Comparison of ENCODE assay signal across 16 cellular contexts in genomic region chr6:48996461-48997119, GRCh38.
DNase-seq lines count a peak whose midpoint lies in the region; ATAC-seq lines count a peak whose summit lies in the region.
"Had no signal": no experiment of that assay in that cellular context is flagged by ENCODE, and none has a peak within 500 bp of the region (broad histone marks: within the 10 kb centered on the region; RNA-seq: fewer than 3 reads in every experiment).

No MANE protein-coding gene starts in this region.

- peaks cover 10% of the 10 kb centered on the region for H3K4me1 ChIP-seq in adipocyte (ENCODE audit: control insufficient read depth, insufficient read depth, low read length)
- H3K4me1 ChIP-seq: HAP-1 had no signal

- no peak overlapping the region for H3K9ac ChIP-seq in adipocyte (ENCODE audit: low read length)

- H3K9me3 ChIP-seq in adipocyte (ENCODE audit: control insufficient read depth, low read length) = no peaks in the 10 kb centered on the region
- H3K9me3 ChIP-seq: A549, BE2C, HAP-1 had no signal

- DNase-seq in NCI-H69 (lab: John Stamatoyannopoulos, UW) (peak; percentile 11), adipocyte (ENCODE audit: low read depth) (peak; percentile 5), SHP77 (lab: John Stamatoyannopoulos, UW) (no peak), RKO (ENCODE audit: low spot score) (no peak)
- DNase-seq: BE2C; CD4-positive, alpha-beta memory T cell; DMS153; DMS79 treated with DMSO at 0.1 percent for 48 hours; EL; KG1 had no signal

- no peaks in the 10 kb centered on the region for H3K36me3 ChIP-seq in adipocyte (ENCODE audit: control insufficient read depth, insufficient read depth, low read length, severe bottlenecking)
- H3K36me3 ChIP-seq: BE2C, HAP-1 had no signal

- H3K27me3 ChIP-seq in adipocyte (replicated peaks; ENCODE audit: control insufficient read depth, insufficient read depth, low read length) = no peaks in the 10 kb centered on the region
- H3K27me3 ChIP-seq: BE2C had no signal

- peak; percentile 74 for ATAC-seq in GM18868 (IDR thresholded peaks at IDR 0.05; ENCODE audit: unreplicated experiment)
- ATAC-seq in HG02610 (IDR thresholded peaks at IDR 0.05; ENCODE audit: unreplicated experiment) = peak; percentile 56
- no peak for ATAC-seq in GM18502 (IDR thresholded peaks at IDR 0.05; ENCODE audit: poor library complexity, unreplicated experiment)
- no peak for ATAC-seq in HG03457 (IDR thresholded peaks at IDR 0.05; ENCODE audit: unreplicated experiment)
- ATAC-seq: A549 had no signal

- no peak overlapping the region for H3K4me3 ChIP-seq in adipocyte (ENCODE audit: low read length)
- H3K4me3 ChIP-seq: A549, HAP-1 had no signal

Comparison
In these comparisons a context has a peak if more than half of its experiments do, and no peak if none do; other contexts are left out.
1. ATAC-seq: peak in GM18868 (single experiment) and HG02610 (single experiment); none in GM18502 (single experiment) and HG03457 (single experiment).
2. DNase-seq: peak in NCI-H69 (single experiment) and adipocyte (single experiment); none in SHP77 (0 of 2) and RKO (single experiment).